In the genomic region with DNA sequence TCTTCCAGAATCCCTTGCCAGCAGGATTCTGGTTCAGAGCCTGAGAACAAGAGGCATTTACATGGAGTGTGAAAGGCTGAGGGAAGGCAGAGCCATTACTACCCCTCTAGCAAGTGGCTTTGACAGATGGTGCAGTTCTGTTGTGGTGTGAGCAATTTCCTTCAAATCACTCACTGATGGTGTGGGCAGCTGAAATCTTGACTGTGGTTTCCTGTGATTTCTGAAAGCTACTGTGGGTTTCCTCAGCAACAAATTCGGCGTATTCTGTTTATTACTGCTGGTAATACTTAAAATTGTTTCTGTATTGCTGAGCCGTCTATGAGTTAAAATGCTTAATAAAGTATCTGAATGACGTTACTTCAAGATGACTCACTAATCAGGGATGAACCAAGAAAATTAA, we compare ENCODE assay signal across 10 cellular contexts.
DNase-seq lines count a peak whose midpoint lies in the region; ATAC-seq and TF ChIP-seq lines count a peak whose summit lies in the region.
"Had no signal": no experiment of that assay in that cellular context is flagged by ENCODE, and none has a peak within 500 bp of the region (broad histone marks: within the 10 kb centered on the region; RNA-seq: fewer than 3 reads in every experiment).

No MANE protein-coding gene starts in this region.

- intact Hi-C loops in activated CD4-positive, alpha-beta T cell treated with anti-CD3 and anti-CD28 coated beads, Interleukin-2, amount 10 ng/mL, durations not matched to agents 24 days and 14 days (cut with micrococcal nuclease): no loop called here
- intact Hi-C loops in colonic mucosa (cut with DNase I): no loop called here

- H3K4me1 Mint-ChIP-seq in activated CD4-positive, alpha-beta T cell treated with anti-CD3 and anti-CD28 coated beads, Interleukin-2, amount 10 ng/mL, durations not matched to agents 7 days and 5 days: peaks cover 6% of the 10 kb centered on the region
- H3K4me1 Mint-ChIP-seq in activated CD4-positive, alpha-beta T cell treated with anti-CD3 and anti-CD28 coated beads, Interleukin-2, amount 10 ng/mL, durations not matched to agents 24 days and 14 days: peaks cover 2% of the 10 kb centered on the region

- TF ChIP-seq CTCF in colonic mucosa (IDR thresholded peaks at IDR 0.05): no peak

- peak; percentile 95 for ATAC-seq in HG03520 (IDR thresholded peaks at IDR 0.05; ENCODE audit: unreplicated experiment)
- ATAC-seq in GM19395 (IDR thresholded peaks at IDR 0.05; ENCODE audit: unreplicated experiment): no peak

- CTCF ChIA-PET in activated CD4-positive, alpha-beta T cell treated with anti-CD3 and anti-CD28 coated beads, Interleukin-2, amount 10 ng/mL, durations not matched to agents 7 days and 5 days (lab: Charles Lee): no interaction called here

- no peaks in the 10 kb centered on the region for H3K9me3 Mint-ChIP-seq in activated CD4-positive, alpha-beta T cell treated with anti-CD3 and anti-CD28 coated beads, Interleukin-2, amount 10 ng/mL, durations not matched to agents 7 days and 5 days
- H3K9me3 Mint-ChIP-seq in activated CD4-positive, alpha-beta T cell treated with anti-CD3 and anti-CD28 coated beads, Interleukin-2, amount 10 ng/mL, durations not matched to agents 24 days and 14 days: no peaks in the 10 kb centered on the region

- H3K9me3 ChIP-seq in adipocyte (ENCODE audit: control insufficient read depth, low read length) (no peaks in the 10 kb centered on the region), colonic mucosa (no peaks in the 10 kb centered on the region)

- peak overlapping the region; percentile 4 for H3K9ac ChIP-seq in adipocyte (ENCODE audit: low read length)
- no peak overlapping the region for H3K9ac ChIP-seq in colonic mucosa (ENCODE audit: low read depth in 2 of 2, low read length in 2 of 2)

- H3K36me3 ChIP-seq in adipocyte (ENCODE audit: control insufficient read depth, insufficient read depth, low read length, severe bottlenecking): no peaks in the 10 kb centered on the region
- H3K36me3 ChIP-seq in colonic mucosa: no peaks in the 10 kb centered on the region

- H3K27ac Mint-ChIP-seq in activated CD4-positive, alpha-beta T cell treated with anti-CD3 and anti-CD28 coated beads, Interleukin-2, amount 10 ng/mL, durations not matched to agents 7 days and 5 days: no peak overlapping the region
- H3K27ac Mint-ChIP-seq in activated CD4-positive, alpha-beta T cell treated with anti-CD3 and anti-CD28 coated beads, Interleukin-2, amount 10 ng/mL, durations not matched to agents 24 days and 14 days: no peak overlapping the region
- H3K27ac Mint-ChIP-seq: CD4-positive, CD25-positive, alpha-beta regulatory T cell had no signal

- peaks cover 43% of the 10 kb centered on the region for H3K4me1 ChIP-seq in adipocyte (ENCODE audit: control insufficient read depth, insufficient read depth, low read length)
- H3K4me1 ChIP-seq in colonic mucosa: no peaks in the 10 kb centered on the region

- H3K27me3 ChIP-seq in adipocyte (replicated peaks; ENCODE audit: control insufficient read depth, insufficient read depth, low read length) (no peaks in the 10 kb centered on the region), colonic mucosa (no peaks in the 10 kb centered on the region)

- H3K4me3 ChIP-seq in adipocyte (ENCODE audit: low read length): no peak overlapping the region
- no peak overlapping the region for H3K4me3 ChIP-seq in colonic mucosa

- H3K27ac ChIP-seq in colonic mucosa: no peak overlapping the region

- peak; percentile 8 for DNase-seq in activated CD4-positive, alpha-beta T cell treated with anti-CD3 and anti-CD28 coated beads, Interleukin-2, amount 10 ng/mL, durations not matched to agents 7 days and 5 days
- DNase-seq in activated CD4-positive, alpha-beta T cell treated with anti-CD3 and anti-CD28 coated beads, Interleukin-2, amount 10 ng/mL, durations not matched to agents 24 days and 14 days: no peak
- peak; percentile 54 for DNase-seq in adipocyte (ENCODE audit: low read depth)
- peak; percentile 8 for DNase-seq in pons (ENCODE audit: low spot score)
- DNase-seq in ecto neural progenitor cell (ENCODE audit: low spot score): no peak
- DNase-seq in colonic mucosa: no peak
- DNase-seq: effector CD8-positive, alpha-beta T cell had no signal

- peaks cover 5% of the 10 kb centered on the region for H3K27me3 Mint-ChIP-seq in activated CD4-positive, alpha-beta T cell treated with anti-CD3 and anti-CD28 coated beads, Interleukin-2, amount 10 ng/mL, durations not matched to agents 7 days and 5 days
- peaks cover 7% of the 10 kb centered on the region for H3K27me3 Mint-ChIP-seq in activated CD4-positive, alpha-beta T cell treated with anti-CD3 and anti-CD28 coated beads, Interleukin-2, amount 10 ng/mL, durations not matched to agents 24 days and 14 days

- POLR2A ChIA-PET in activated CD4-positive, alpha-beta T cell treated with anti-CD3 and anti-CD28 coated beads, Interleukin-2, amount 10 ng/mL, durations not matched to agents 7 days and 5 days (lab: Charles Lee): no interaction called here

- H3K36me3 Mint-ChIP-seq in activated CD4-positive, alpha-beta T cell treated with anti-CD3 and anti-CD28 coated beads, Interleukin-2, amount 10 ng/mL, durations not matched to agents 7 days and 5 days (ENCODE audit: low read depth): no peaks in the 10 kb centered on the region
- no peaks in the 10 kb centered on the region for H3K36me3 Mint-ChIP-seq in activated CD4-positive, alpha-beta T cell treated with anti-CD3 and anti-CD28 coated beads, Interleukin-2, amount 10 ng/mL, durations not matched to agents 24 days and 14 days (ENCODE audit: low read depth)
- H3K36me3 Mint-ChIP-seq: CD4-positive, CD25-positive, alpha-beta regulatory T cell had no signal

- no peak overlapping the region for H3K4me3 Mint-ChIP-seq in activated CD4-positive, alpha-beta T cell treated with anti-CD3 and anti-CD28 coated beads, Interleukin-2, amount 10 ng/mL, durations not matched to agents 7 days and 5 days
- H3K4me3 Mint-ChIP-seq in activated CD4-positive, alpha-beta T cell treated with anti-CD3 and anti-CD28 coated beads, Interleukin-2, amount 10 ng/mL, durations not matched to agents 24 days and 14 days: no peak overlapping the region
- H3K4me3 Mint-ChIP-seq: CD4-positive, CD25-positive, alpha-beta regulatory T cell had no signal

Comparison
In these comparisons a context has a peak if more than half of its experiments do, and no peak if none do; other contexts are left out.
1. DNase-seq: peak in activated CD4-positive, alpha-beta T cell treated with anti-CD3 and anti-CD28 coated beads, Interleukin-2, amount 10 ng/mL, durations not matched to agents 7 days and 5 days (single experiment), adipocyte (single experiment) and pons (single experiment); none in activated CD4-positive, alpha-beta T cell treated with anti-CD3 and anti-CD28 coated beads, Interleukin-2, amount 10 ng/mL, durations not matched to agents 24 days and 14 days (single experiment), ecto neural progenitor cell (single experiment) and colonic mucosa (single experiment).